In genomic region chr11:1179641-1180040, GRCh38 we compare ENCODE assay signal across 1 cellular context.
TF ChIP-seq lines count a peak whose summit lies in the region.

No MANE protein-coding gene starts in this region.

TF ChIP-seq in HepG2, 621 proteins besides CTCF, POLR2A, EP300 and RAD21:
- TF ChIP-seq JUN (CRISPR knock-in tag; IDR thresholded peaks at IDR 0.05) (no peak), SKI (IDR thresholded peaks at IDR 0.05; ENCODE audit: partially characterized antibody) (no peak), ZNF20 (CRISPR knock-in tag; IDR thresholded peaks at IDR 0.05) (no peak), DBP (CRISPR knock-in tag; IDR thresholded peaks at IDR 0.05; ENCODE audit: not compliant biosample characterization) (no peak), ZNF597 (CRISPR knock-in tag; IDR thresholded peaks at IDR 0.05) (no peak)
TF ChIP-seq in HepG2: peak in this region for 0.
